ENCODE assay signal across 1 cellular context in the genomic region with DNA sequence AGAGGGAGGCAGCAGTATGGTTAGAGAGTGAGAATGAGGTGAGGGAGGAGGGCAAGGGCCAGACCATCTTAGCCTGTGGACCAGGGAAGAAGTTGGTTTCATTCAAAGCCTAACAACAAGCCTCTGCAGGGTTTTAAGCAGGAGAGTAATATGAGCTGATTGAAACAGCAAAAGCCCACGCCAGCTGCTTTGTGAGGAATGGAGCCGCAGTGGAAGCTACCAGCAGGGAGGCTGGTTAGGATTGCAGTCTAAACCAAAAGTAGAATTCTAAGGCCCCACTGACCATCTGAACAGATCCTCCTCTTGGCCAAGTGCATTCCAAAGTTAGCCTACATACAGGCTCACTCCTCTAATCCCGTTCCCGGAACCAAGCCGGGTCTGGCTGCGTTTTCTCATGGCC.
TF ChIP-seq lines count a peak whose summit lies in the region.

No MANE protein-coding gene starts in this region.

TF ChIP-seq in WTC11, 78 proteins besides CTCF, POLR2A, EP300 and RAD21 (continued from another document):
- no peak for TF ChIP-seq RELA (CRISPR knock-in tag; IDR thresholded peaks at IDR 0.05; ENCODE audit: borderline replicate concordance)
- no peak for TF ChIP-seq JUN (CRISPR knock-in tag; IDR thresholded peaks at IDR 0.05)
- TF ChIP-seq, protein P1, sequence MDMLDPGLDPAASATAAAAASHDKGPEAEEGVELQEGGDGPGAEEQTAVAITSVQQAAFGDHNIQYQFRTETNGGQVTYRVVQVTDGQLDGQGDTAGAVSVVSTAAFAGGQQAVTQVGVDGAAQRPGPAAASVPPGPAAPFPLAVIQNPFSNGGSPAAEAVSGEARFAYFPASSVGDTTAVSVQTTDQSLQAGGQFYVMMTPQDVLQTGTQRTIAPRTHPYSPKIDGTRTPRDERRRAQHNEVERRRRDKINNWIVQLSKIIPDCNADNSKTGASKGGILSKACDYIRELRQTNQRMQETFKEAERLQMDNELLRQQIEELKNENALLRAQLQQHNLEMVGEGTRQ (CRISPR knock-in tag; IDR thresholded peaks at IDR 0.05) = no peak
- TF ChIP-seq, protein P2, sequence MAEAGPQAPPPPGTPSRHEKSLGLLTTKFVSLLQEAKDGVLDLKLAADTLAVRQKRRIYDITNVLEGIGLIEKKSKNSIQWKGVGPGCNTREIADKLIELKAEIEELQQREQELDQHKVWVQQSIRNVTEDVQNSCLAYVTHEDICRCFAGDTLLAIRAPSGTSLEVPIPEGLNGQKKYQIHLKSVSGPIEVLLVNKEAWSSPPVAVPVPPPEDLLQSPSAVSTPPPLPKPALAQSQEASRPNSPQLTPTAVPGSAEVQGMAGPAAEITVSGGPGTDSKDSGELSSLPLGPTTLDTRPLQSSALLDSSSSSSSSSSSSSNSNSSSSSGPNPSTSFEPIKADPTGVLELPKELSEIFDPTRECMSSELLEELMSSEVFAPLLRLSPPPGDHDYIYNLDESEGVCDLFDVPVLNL (CRISPR knock-in tag; IDR thresholded peaks at IDR 0.05; ENCODE audit: borderline replicate concordance, low read depth) = no peak
